ENCODE assay signal across 1 cellular context in the genomic region with DNA sequence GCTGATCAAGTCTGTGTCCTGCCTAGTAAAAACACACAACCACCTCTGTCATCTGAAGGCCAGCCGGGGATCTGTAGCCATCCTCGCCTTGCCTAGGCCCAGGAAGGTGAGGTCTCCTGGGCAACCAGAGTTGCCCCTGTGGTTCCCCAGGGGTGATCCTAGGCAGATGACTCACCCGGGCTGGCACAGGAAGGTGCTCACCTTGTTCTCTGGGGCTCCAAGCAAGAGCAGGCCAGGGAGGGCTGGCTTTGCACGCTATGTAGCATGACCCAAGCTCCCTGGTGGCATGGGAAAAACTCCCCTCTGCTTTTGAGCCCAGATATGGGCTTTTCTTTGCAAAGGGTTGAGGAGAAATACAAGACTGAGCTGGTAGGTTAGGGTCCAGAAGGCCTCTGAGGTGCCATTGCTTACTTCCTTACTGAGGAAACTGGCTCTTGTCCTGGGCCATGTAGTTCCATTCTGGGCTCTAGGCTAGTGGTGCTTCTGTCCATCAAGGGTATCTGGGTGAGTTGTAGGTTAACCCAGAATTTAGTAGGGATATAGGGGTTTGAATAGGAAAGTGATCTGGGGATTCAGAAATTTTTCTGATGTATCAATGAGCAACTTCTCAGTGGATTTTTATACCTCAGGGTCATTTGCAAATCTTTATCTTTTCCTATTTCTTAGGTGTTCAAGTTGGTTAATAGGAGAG.
TF ChIP-seq lines count a peak whose summit lies in the region.

No MANE protein-coding gene starts in this region.

TF ChIP-seq in SK-N-SH treated with all-trans-retinoic acid at 6 μM for 48 hours, 23 proteins besides CTCF, POLR2A, EP300 and RAD21 (continued from another document):
- TF ChIP-seq CSRNP3 (CRISPR knock-in tag; IDR thresholded peaks at IDR 0.05) (no peak), TSHZ2 (CRISPR knock-in tag; IDR thresholded peaks at IDR 0.05) (no peak), ZNF70 (CRISPR knock-in tag; IDR thresholded peaks at IDR 0.05) (no peak), CSDC2 (CRISPR knock-in tag; IDR thresholded peaks at IDR 0.05) (no peak), ZFP3 (CRISPR knock-in tag; IDR thresholded peaks at IDR 0.05) (no peak), ZNF8 (CRISPR knock-in tag; IDR thresholded peaks at IDR 0.05) (no peak), SNAI2 (CRISPR knock-in tag; IDR thresholded peaks at IDR 0.05) (no peak)
